16 cellular contexts compared by ENCODE assay signal in the genomic region with DNA sequence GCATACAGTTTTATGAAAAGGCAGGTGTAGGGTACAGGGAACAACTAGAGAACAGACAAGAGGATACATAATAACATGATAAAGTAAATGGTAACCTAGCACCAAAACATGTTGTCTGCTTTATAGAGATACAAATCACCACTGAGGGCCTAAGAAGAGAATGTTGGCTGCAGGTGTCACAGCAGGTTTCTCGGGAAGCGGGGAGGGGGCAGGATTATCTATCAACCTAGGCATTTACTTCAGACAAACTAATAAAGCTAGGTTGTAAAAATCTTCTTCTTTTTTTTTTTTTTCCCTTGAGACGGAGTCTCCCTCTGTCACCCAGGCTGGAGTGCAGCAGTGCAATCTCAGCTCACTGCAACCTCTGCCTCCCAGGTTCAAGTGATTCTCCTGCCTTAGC. TPM values are rescaled to one million over a fixed set of nuclear protein-coding genes. Genes with fewer than 3 reads are reported as not detected.
DNase-seq lines count a peak whose midpoint lies in the region; ATAC-seq and TF ChIP-seq lines count a peak whose summit lies in the region.
"Had no signal": no experiment of that assay in that cellular context is flagged by ENCODE, and none has a peak within 500 bp of the region (broad histone marks: within the 10 kb centered on the region; RNA-seq: fewer than 3 reads in every experiment).

No MANE protein-coding gene starts in this region.

- DNase-seq in T-helper 1 cell: no peak
- no peak for DNase-seq in HEK293T (ENCODE audit: extremely low spot score)
- peak; percentile 62 for DNase-seq in NCI-H748 treated with DMSO at 0.1 percent for 48 hours (lab: John Stamatoyannopoulos, UW)
- no peak for DNase-seq in mesothelial cell of epicardium (ENCODE audit: low spot score in 2 of 2, unreplicated experiment in 2 of 2)
- no peak for DNase-seq in iPS-NIHi7 (ENCODE audit: extremely low spot score)
- no peak for DNase-seq in inferior parietal cortex (ENCODE audit: extremely low spot score)
- DNase-seq: activated naive CD4-positive, alpha-beta T cell treated with Interleukin-2 at 50 U/mL for 16 hours; CD4-positive, alpha-beta T cell; dermis blood vessel endothelial cell; mammary epithelial cell; NCI-H1092; NCI-H82; nephron progenitor cell; uterus had no signal

- peaks cover 12% of the 10 kb centered on the region for H3K36me3 Mint-ChIP-seq in T-helper 1 cell treated with Interleukin-12 subunit alpha and Interleukin-12 subunit beta and Interleukin-4 antibody, amounts not matched to agents 30 μg/mL and 1 μg/mL, for 36 hours (ENCODE audit: low read depth)
- peaks cover 2% of the 10 kb centered on the region for H3K36me3 Mint-ChIP-seq in mesothelial cell of epicardium

- no peak for ATAC-seq in HG03108 (IDR thresholded peaks at IDR 0.05; ENCODE audit: unreplicated experiment)

- CTCF ChIA-PET in HEK293T (lab: Yijun Ruan, JAX): no interaction called here

- peak overlapping the region; percentile 42 for H3K27ac Mint-ChIP-seq in T-helper 1 cell treated with Interleukin-12 subunit alpha and Interleukin-12 subunit beta and Interleukin-4 antibody, amounts not matched to agents 30 μg/mL and 1 μg/mL, for 36 hours
- peak overlapping the region; percentile 54 for H3K27ac Mint-ChIP-seq in mesothelial cell of epicardium
- H3K27ac Mint-ChIP-seq: nephron progenitor cell had no signal

- no peak for TF ChIP-seq CTCF in mesothelial cell of epicardium (IDR thresholded peaks at IDR 0.05; ENCODE audit: unreplicated experiment)

- H3K4me1 Mint-ChIP-seq in T-helper 1 cell treated with Interleukin-12 subunit alpha and Interleukin-12 subunit beta and Interleukin-4 antibody, amounts not matched to agents 30 μg/mL and 1 μg/mL, for 36 hours (ENCODE audit: low read depth): peaks cover 35% of the 10 kb centered on the region
- peaks cover 12% of the 10 kb centered on the region for H3K4me1 Mint-ChIP-seq in mesothelial cell of epicardium

- no peaks in the 10 kb centered on the region for H3K27me3 Mint-ChIP-seq in T-helper 1 cell treated with Interleukin-12 subunit alpha and Interleukin-12 subunit beta and Interleukin-4 antibody, amounts not matched to agents 30 μg/mL and 1 μg/mL, for 36 hours (ENCODE audit: low read depth)
- H3K27me3 Mint-ChIP-seq in mesothelial cell of epicardium (ENCODE audit: low read depth): peaks cover 7% of the 10 kb centered on the region
- H3K27me3 Mint-ChIP-seq: CD4-positive, alpha-beta T cell had no signal

- POLR2A ChIA-PET in HEK293T (lab: Yijun Ruan, JAX): interaction anchor here (1.3 kb wide), 1 partner anchor 13 kb away, joined by 3 read pairs; no protein-coding TSS in a partner anchor

- peaks cover 3% of the 10 kb centered on the region for H3K9me3 Mint-ChIP-seq in T-helper 1 cell treated with Interleukin-12 subunit alpha and Interleukin-12 subunit beta and Interleukin-4 antibody, amounts not matched to agents 30 μg/mL and 1 μg/mL, for 36 hours
- peaks cover 10% of the 10 kb centered on the region for H3K9me3 Mint-ChIP-seq in mesothelial cell of epicardium
- H3K9me3 Mint-ChIP-seq: CD4-positive, alpha-beta T cell had no signal

- no peak overlapping the region for H3K4me3 Mint-ChIP-seq in T-helper 1 cell treated with Interleukin-12 subunit alpha and Interleukin-12 subunit beta and Interleukin-4 antibody, amounts not matched to agents 30 μg/mL and 1 μg/mL, for 36 hours
- H3K4me3 Mint-ChIP-seq in mesothelial cell of epicardium: no peak overlapping the region
- H3K4me3 Mint-ChIP-seq: CD4-positive, alpha-beta T cell; nephron progenitor cell had no signal

TF ChIP-seq in HEK293T, 16 proteins besides CTCF, POLR2A, EP300 and RAD21:
- TF ChIP-seq FOXA1 (IDR thresholded peaks at IDR 0.05) (no peak), LEF1 (IDR thresholded peaks at IDR 0.05; ENCODE audit: borderline replicate concordance) (no peak), ZNF384 (IDR thresholded peaks at IDR 0.05) (0 out of 2 replicates have a peak, but pooled peaks have one; percentile 63)

RNA-seq across cellular contexts. Expression of gene PIM1, which starts 22.7 kb away (rescaled TPM):
- total RNA-seq in mesothelial cell of epicardium: 26.2 to 30.3 TPM (median 28.6 TPM) in 3 replicates
